ENCODE assay signal across 8 cellular contexts in the genomic region with DNA sequence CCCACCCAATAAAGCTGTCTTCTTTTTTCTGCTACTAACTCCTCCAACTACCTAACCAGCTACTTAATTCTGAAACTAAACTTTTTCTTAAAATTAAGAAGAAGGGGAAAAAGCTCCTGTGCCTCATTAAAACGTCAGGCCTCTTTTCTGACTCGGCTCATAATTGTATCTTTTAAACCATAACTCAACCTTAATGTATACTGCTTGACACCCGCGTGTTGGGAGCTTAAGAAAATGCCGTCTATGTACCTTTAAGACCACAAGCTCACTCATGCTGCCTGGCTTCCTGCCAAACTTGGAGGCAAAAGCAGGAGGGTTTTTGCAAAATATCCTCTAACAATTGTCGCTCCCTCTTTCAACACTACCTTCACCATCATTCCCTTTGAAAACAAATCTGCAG. TPM values are rescaled to one million over a fixed set of nuclear protein-coding genes. Genes with fewer than 3 reads are reported as not detected.
DNase-seq lines count a peak whose midpoint lies in the region; ATAC-seq and TF ChIP-seq lines count a peak whose summit lies in the region.

No MANE protein-coding gene starts in this region.

- H3K4me1 Mint-ChIP-seq in activated T-cell treated with anti-CD3 and anti-CD28 coated beads, Interleukin-2, amount 50 U/mL, for 72 hours (ENCODE audit: low read depth) = peaks cover 31% of the 10 kb centered on the region

- H3K27ac ChIP-seq in left ventricle myocardium inferior (replicated peaks) = peak overlapping the region; percentile 96

- DNase-seq in AG09309 (ENCODE audit: low read depth) (peak; percentile 34), NCI-H526 (lab: John Stamatoyannopoulos, UW) (peak; percentile 82 to 88), left ventricle myocardium inferior (peak; percentile 71)
- DNase-seq in activated T-cell treated with anti-CD3 and anti-CD28 coated beads, Interleukin-2, amount 50 U/mL, for 72 hours = peak; percentile 65 to 69
- DNase-seq in stimulated activated CD4-positive, alpha-beta T cell treated with anti-CD3 and anti-CD28 coated beads, TNF-alpha, amount 100 ng/mL, for 24 hours (ENCODE audit: low read depth in 3 of 3) = peak in 2 of 3 experiments; percentile 31 to 38

- H3K27ac Mint-ChIP-seq in activated T-cell treated with anti-CD3 and anti-CD28 coated beads, Interleukin-2, amount 50 U/mL, for 72 hours = peak overlapping the region; percentile 74

- peaks cover 43% of the 10 kb centered on the region for H3K27me3 Mint-ChIP-seq in activated T-cell treated with anti-CD3 and anti-CD28 coated beads, Interleukin-2, amount 50 U/mL, for 72 hours (ENCODE audit: low read depth)

- ATAC-seq in GM19463 (IDR thresholded peaks at IDR 0.05; ENCODE audit: unreplicated experiment) (peak; percentile 27), HG02938 (IDR thresholded peaks at IDR 0.05; ENCODE audit: unreplicated experiment) (no peak), HG03565 (IDR thresholded peaks at IDR 0.05; ENCODE audit: unreplicated experiment) (no peak)
- peak in 1 of 2 donors; percentile 29 for ATAC-seq in activated T-cell treated with anti-CD3 and anti-CD28 coated beads, Interleukin-2, amount 50 U/mL, for 72 hours (replicated peaks in 1 of 2)

- H3K36me3 Mint-ChIP-seq in activated T-cell treated with anti-CD3 and anti-CD28 coated beads, Interleukin-2, amount 50 U/mL, for 72 hours (ENCODE audit: insufficient read depth in 2 of 2) = no peaks in the 10 kb centered on the region

- intact Hi-C loops in left ventricle myocardium inferior (cut with micrococcal nuclease) = no loop called here

- H3K9me3 ChIP-seq in left ventricle myocardium inferior (replicated peaks) = no peaks in the 10 kb centered on the region

- no peaks in the 10 kb centered on the region for H3K9me3 Mint-ChIP-seq in activated T-cell treated with anti-CD3 and anti-CD28 coated beads, Interleukin-2, amount 50 U/mL, for 72 hours

- H3K4me3 Mint-ChIP-seq in activated T-cell treated with anti-CD3 and anti-CD28 coated beads, Interleukin-2, amount 50 U/mL, for 72 hours = peak overlapping the region in 1 of 2 donors; percentile 60

- H3K36me3 ChIP-seq in left ventricle myocardium inferior = peaks cover 3% of the 10 kb centered on the region

- H3K27me3 ChIP-seq in left ventricle myocardium inferior (ENCODE audit: low read depth) = peaks cover 48% of the 10 kb centered on the region

- TF ChIP-seq CTCF in AG09309 (IDR thresholded peaks at IDR 0.05; ENCODE audit: control insufficient read depth, insufficient read depth, low read depth, low read length, missing control alignments) = no peak
- no peak for TF ChIP-seq CTCF in left ventricle myocardium inferior (IDR thresholded peaks at IDR 0.05; ENCODE audit: borderline replicate concordance)

- H3K4me3 ChIP-seq in AG09309 (ENCODE audit: control insufficient read depth, low read depth, low read length) (no peak overlapping the region), left ventricle myocardium inferior (peak overlapping the region; percentile 84)

- peaks cover 87% of the 10 kb centered on the region for H3K4me1 ChIP-seq in left ventricle myocardium inferior

RNA-seq across cellular contexts. Expression of a gene that starts 5.0 kb away (rescaled TPM):
- total RNA-seq in activated T-cell treated with anti-CD3 and anti-CD28 coated beads, Interleukin-2, amount 50 U/mL, for 72 hours = 1 to 10 TPM; 1.3 to 1.4 TPM
- 10.4 TPM for total RNA-seq in left ventricle myocardium inferior

Comparison
In these comparisons a context has a peak if more than half of its experiments do, and no peak if none do; other contexts are left out.
1. DNase-seq: peak in every context shown above with its lines; median percentile 85 in NCI-H526; 71 in left ventricle myocardium inferior; 67 in activated T-cell treated with anti-CD3 and anti-CD28 coated beads, Interleukin-2, amount 50 U/mL, for 72 hours; 34 in stimulated activated CD4-positive, alpha-beta T cell treated with anti-CD3 and anti-CD28 coated beads, TNF-alpha, amount 100 ng/mL, for 24 hours; 34 in AG09309.